ENCODE assay signal across 32 cellular contexts in the genomic region with DNA sequence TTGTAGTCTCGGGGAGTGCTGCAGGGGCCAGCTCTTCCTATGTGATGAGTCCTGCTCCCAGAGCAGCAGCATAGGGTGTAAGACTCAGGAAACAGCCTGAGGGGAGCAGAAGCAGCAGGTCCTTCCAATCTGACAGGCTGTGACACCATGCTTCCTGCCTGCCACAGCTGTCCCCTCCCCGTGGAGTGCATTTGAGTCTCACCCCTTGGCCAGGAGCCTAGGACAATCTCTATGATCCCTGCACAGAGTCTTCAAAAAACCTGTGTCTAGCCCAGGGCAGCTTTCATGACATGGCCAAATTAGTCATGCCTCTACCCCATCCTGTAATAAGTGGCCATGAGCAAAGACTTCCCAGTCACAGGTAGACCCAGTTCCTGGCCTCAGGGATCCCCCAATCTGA. TPM values are rescaled to one million over a fixed set of nuclear protein-coding genes. Genes with fewer than 3 reads are reported as not detected.
"Had no signal": no experiment of that assay in that cellular context is flagged by ENCODE, and none has a peak within 500 bp of the region (broad histone marks: within the 10 kb centered on the region; RNA-seq: fewer than 3 reads in every experiment).

No MANE protein-coding gene starts in this region.

- H3K27ac Mint-ChIP-seq: activated B cell treated with CpG ODN at 0.5 μM for 24 hours; activated CD8-positive, alpha-beta T cell treated with anti-CD3 and anti-CD28 coated beads for 36 hours; activated naive CD4-positive, alpha-beta T cell treated with anti-CD3 and anti-CD28 coated beads, Interleukin-2, amount 10 ng/mL, durations not matched to agents 7 days and 5 days; activated naive CD4-positive, alpha-beta T cell treated with anti-CD3 and anti-CD28 coated beads, Interleukin-2, amount 50 U/mL, for 72 hours; activated naive CD8-positive, alpha-beta T cell treated with anti-CD3 and anti-CD28 coated beads, Interleukin-2, amount 10 ng/mL, durations not matched to agents 7 days and 5 days; activated T-helper 1 cell treated with anti-CD3 and anti-CD28 coated beads, Interleukin-12 subunit alpha, Interleukin-12 subunit beta, Interleukin-2, Interleukin-4 antibody, amounts not matched to agents 30 ng/mL and 10 ng/mL and 1 ng/mL, durations not matched to agents 14 hours and 24 hours and 36 hours; activated T-helper 2 cell treated with anti-CD3 and anti-CD28 coated beads, Interferon-gamma antibody, Interleukin-2, Interleukin-4, amounts not matched to agents 10 μg/mL and 5 μg/mL and 100 μg/mL, durations not matched to agents 14 hours and 24 hours and 36 hours; effector memory CD8-positive, alpha-beta T cell; T-helper 17 cell; T-helper 2 cell treated with Interferon-gamma antibody and Interleukin-4, amounts not matched to agents 5 μg/mL and 100 μg/mL, for 36 hours had no signal

- H3K9me3 ChIP-seq: esophagus squamous epithelium had no signal

- H3K27me3 ChIP-seq: brain microvascular endothelial cell had no signal

- H3K4me1 ChIP-seq: esophagus squamous epithelium had no signal

- DNase-seq: activated B cell treated with CpG ODN at 0.5 μM for 24 hours; activated CD4-positive, alpha-beta T cell treated with anti-CD3 and anti-CD28 coated beads for 48 hours; activated CD4-positive, alpha-beta T cell treated with anti-CD3 and anti-CD28 coated beads, Interleukin-2, amount 50 U/mL, for 1 hour; activated CD4-positive, alpha-beta T cell treated with anti-CD3 and anti-CD28 coated beads, Interleukin-2, amount 50 U/mL, for 48 hours; activated CD8-positive, alpha-beta memory T cell treated with anti-CD3 and anti-CD28 coated beads for 24 hours; activated CD8-positive, alpha-beta T cell treated with anti-CD3 and anti-CD28 coated beads for 36 hours; activated effector memory CD4-positive, alpha-beta T cell treated with anti-CD3 and anti-CD28 coated beads, Interleukin-2, amount 50 U/mL, for 16 hours; activated naive CD4-positive, alpha-beta T cell treated with anti-CD3 and anti-CD28 coated beads, Interleukin-2, amount 10 ng/mL, durations not matched to agents 7 days and 5 days; activated naive CD8-positive, alpha-beta T cell treated with anti-CD3 and anti-CD28 coated beads, Interleukin-2, amount 10 ng/mL, durations not matched to agents 7 days and 5 days; activated T-cell treated with anti-CD3 and anti-CD28 coated beads, Interleukin-2, amount 50 U/mL, for 1 hour; activated T-cell treated with anti-CD3 and anti-CD28 coated beads, Interleukin-2, amount 50 U/mL, for 48 hours; anterior cingulate cortex; brain microvascular endothelial cell; caudate nucleus; cortex of kidney; dermis blood vessel endothelial cell; effector CD4-positive, alpha-beta T cell; effector memory CD8-positive, alpha-beta T cell; erythroblast; esophagus squamous epithelium; head of caudate nucleus; T-helper 1 cell; T-helper 17 cell; T1000; WERI-Rb-1 had no signal

- H3K4me3 Mint-ChIP-seq: activated B cell treated with CpG ODN at 0.5 μM for 24 hours; activated CD8-positive, alpha-beta T cell treated with anti-CD3 and anti-CD28 coated beads for 36 hours; activated naive CD4-positive, alpha-beta T cell treated with anti-CD3 and anti-CD28 coated beads, Interleukin-2, amount 10 ng/mL, durations not matched to agents 7 days and 5 days; activated naive CD8-positive, alpha-beta T cell treated with anti-CD3 and anti-CD28 coated beads, Interleukin-2, amount 10 ng/mL, durations not matched to agents 7 days and 5 days; activated T-helper 1 cell treated with anti-CD3 and anti-CD28 coated beads, Interleukin-12 subunit alpha, Interleukin-12 subunit beta, Interleukin-2, Interleukin-4 antibody, amounts not matched to agents 30 ng/mL and 10 ng/mL and 1 ng/mL, durations not matched to agents 14 hours and 24 hours and 36 hours; effector memory CD8-positive, alpha-beta T cell; T-helper 17 cell; T-helper 2 cell treated with Interferon-gamma antibody and Interleukin-4, amounts not matched to agents 5 μg/mL and 100 μg/mL, for 36 hours had no signal

- H3K4me3 ChIP-seq: esophagus squamous epithelium had no signal

- H3K27ac ChIP-seq: brain microvascular endothelial cell, esophagus squamous epithelium, WERI-Rb-1 had no signal

- H3K9me3 Mint-ChIP-seq: activated B cell treated with CpG ODN at 0.5 μM for 24 hours; activated CD8-positive, alpha-beta T cell treated with anti-CD3 and anti-CD28 coated beads for 36 hours; activated naive CD4-positive, alpha-beta T cell treated with anti-CD3 and anti-CD28 coated beads, Interleukin-2, amount 10 ng/mL, durations not matched to agents 7 days and 5 days; activated naive CD4-positive, alpha-beta T cell treated with anti-CD3 and anti-CD28 coated beads, Interleukin-2, amount 50 U/mL, for 72 hours; activated naive CD8-positive, alpha-beta T cell treated with anti-CD3 and anti-CD28 coated beads, Interleukin-2, amount 10 ng/mL, durations not matched to agents 7 days and 5 days; activated T-helper 1 cell treated with anti-CD3 and anti-CD28 coated beads, Interleukin-12 subunit alpha, Interleukin-12 subunit beta, Interleukin-2, Interleukin-4 antibody, amounts not matched to agents 30 ng/mL and 10 ng/mL and 1 ng/mL, durations not matched to agents 14 hours and 24 hours and 36 hours; activated T-helper 2 cell treated with anti-CD3 and anti-CD28 coated beads, Interferon-gamma antibody, Interleukin-2, Interleukin-4, amounts not matched to agents 10 μg/mL and 5 μg/mL and 100 μg/mL, durations not matched to agents 14 hours and 24 hours and 36 hours; effector memory CD8-positive, alpha-beta T cell; T-helper 2 cell treated with Interferon-gamma antibody and Interleukin-4, amounts not matched to agents 5 μg/mL and 100 μg/mL, for 36 hours had no signal

- H3K4me1 Mint-ChIP-seq: activated B cell treated with CpG ODN at 0.5 μM for 24 hours; activated naive CD4-positive, alpha-beta T cell treated with anti-CD3 and anti-CD28 coated beads, Interleukin-2, amount 10 ng/mL, durations not matched to agents 7 days and 5 days; activated naive CD8-positive, alpha-beta T cell treated with anti-CD3 and anti-CD28 coated beads, Interleukin-2, amount 10 ng/mL, durations not matched to agents 7 days and 5 days; T-helper 17 cell had no signal

- H3K36me3 Mint-ChIP-seq: activated naive CD4-positive, alpha-beta T cell treated with anti-CD3 and anti-CD28 coated beads, Interleukin-2, amount 10 ng/mL, durations not matched to agents 7 days and 5 days; activated naive CD4-positive, alpha-beta T cell treated with anti-CD3 and anti-CD28 coated beads, Interleukin-2, amount 50 U/mL, for 72 hours; activated naive CD8-positive, alpha-beta T cell treated with anti-CD3 and anti-CD28 coated beads, Interleukin-2, amount 10 ng/mL, durations not matched to agents 7 days and 5 days had no signal

- ATAC-seq: activated CD4-positive, CD25-positive, alpha-beta regulatory T cell treated with anti-CD3 and anti-CD28 coated beads, Interleukin-2, amount 50 U/mL, for 24 hours; activated CD8-positive, alpha-beta T cell treated with anti-CD3 and anti-CD28 coated beads for 36 hours; activated naive CD4-positive, alpha-beta T cell treated with anti-CD3 and anti-CD28 coated beads, Interleukin-2, amount 50 U/mL, for 72 hours; effector memory CD8-positive, alpha-beta T cell; T-helper 17 cell had no signal

- H3K36me3 ChIP-seq: brain microvascular endothelial cell, esophagus squamous epithelium, WERI-Rb-1 had no signal

RNA-seq across cellular contexts. Expression of gene LRFN2, which starts 23.1 kb away (rescaled TPM):
- total RNA-seq: activated B cell treated with CpG ODN at 0.5 μM for 24 hours; activated CD8-positive, alpha-beta T cell treated with anti-CD3 and anti-CD28 coated beads for 36 hours; activated naive CD4-positive, alpha-beta T cell treated with anti-CD3 and anti-CD28 coated beads, Interleukin-2, amount 50 U/mL, for 72 hours; activated naive CD8-positive, alpha-beta T cell treated with anti-CD3 and anti-CD28 coated beads, Interleukin-2, amount 10 ng/mL, durations not matched to agents 7 days and 5 days; activated T-helper 2 cell treated with anti-CD3 and anti-CD28 coated beads, Interferon-gamma antibody, Interleukin-2, Interleukin-4, amounts not matched to agents 10 μg/mL and 5 μg/mL and 100 μg/mL, durations not matched to agents 14 hours and 24 hours and 36 hours; dermis blood vessel endothelial cell; fibroblast of lung; fibroblast of villous mesenchyme had no signal
- polyA plus RNA-seq: fibroblast of lung had no signal
